8 cellular contexts compared by ENCODE assay signal in genomic region chr15:37135225-37135624, GRCh38. TPM values are rescaled to one million over a fixed set of nuclear protein-coding genes. Genes with fewer than 3 reads are reported as not detected.
DNase-seq lines count a peak whose midpoint lies in the region; ATAC-seq, FAIRE-seq and TF ChIP-seq lines count a peak whose summit lies in the region.

No MANE protein-coding gene starts in this region.

- no peak for TF ChIP-seq POLR2A in H54 (IDR thresholded peaks at IDR 0.05; ENCODE audit: low read depth, low read length)

- H3K27me3 ChIP-seq in foreskin keratinocyte = peaks cover 3% of the 10 kb centered on the region

- peak; percentile 48 for TF ChIP-seq CTCF in foreskin keratinocyte (conservative IDR thresholded peaks at IDR 0.05)

- DNase-seq in ELR (ENCODE audit: low read depth) (peak; percentile 46), H54 (ENCODE audit: insufficient read length, low spot score) (no peak), NCI-H146 treated with DMSO at 0.1 percent for 48 hours (lab: John Stamatoyannopoulos, UW; ENCODE audit: unreplicated experiment) (peak; percentile 3), foreskin keratinocyte (no peak), NCI-H774 (lab: John Stamatoyannopoulos, UW) (no peak), NCI-H510A (lab: John Stamatoyannopoulos, UW) (no peak), HTR-8/SVneo (ENCODE audit: insufficient read length, low spot score) (no peak)

- H3K27ac ChIP-seq in foreskin keratinocyte = no peak overlapping the region

- H3K4me1 ChIP-seq in foreskin keratinocyte = no peaks in the 10 kb centered on the region

- peak; percentile 93 for FAIRE-seq in H54 (lab: Jason Lieb, UNC)
- FAIRE-seq in HTR-8/SVneo (lab: Jason Lieb, UNC) = no peak

- ATAC-seq in foreskin keratinocyte (peak; percentile 77), GM18858 (IDR thresholded peaks at IDR 0.05; ENCODE audit: unreplicated experiment) (no peak)

RNA-seq across cellular contexts. Expression of gene MEIS2, which starts 34.9 kb away (rescaled TPM):
- 12.6 and 14.9 TPM in 2 replicates for total RNA-seq in foreskin keratinocyte
- polyA plus RNA-seq in foreskin keratinocyte = 3.8 and 5.5 TPM in 2 replicates

Comparison
In these comparisons a context has a peak if more than half of its experiments do, and no peak if none do; other contexts are left out.
1. DNase-seq: peak in ELR (single experiment) and NCI-H146 treated with DMSO at 0.1 percent for 48 hours (single experiment); none in H54 (single experiment), foreskin keratinocyte (0 of 2), NCI-H774 (single experiment), NCI-H510A (single experiment) and HTR-8/SVneo (single experiment).